25 cellular contexts compared by ENCODE assay signal in the genomic region with DNA sequence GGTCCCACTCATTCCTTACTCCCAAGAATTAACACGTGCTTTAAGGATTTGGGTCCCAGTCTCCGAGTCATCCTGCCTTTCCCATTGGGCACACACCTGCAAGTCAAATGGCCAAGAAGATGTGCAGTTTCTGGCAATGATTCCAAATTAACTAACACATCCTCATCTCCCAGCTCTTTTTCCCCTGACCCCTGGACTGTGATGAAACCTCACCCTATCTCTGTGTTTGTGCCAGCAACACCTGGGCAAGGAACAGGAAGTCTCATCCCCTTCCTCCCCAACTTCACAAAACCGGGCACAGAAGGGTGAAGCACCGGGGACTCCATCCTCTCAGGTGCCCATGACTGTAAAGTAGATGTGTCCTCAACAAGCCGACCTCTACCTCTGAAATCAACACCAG.
"Had no signal": no experiment of that assay in that cellular context is flagged by ENCODE, and none has a peak within 500 bp of the region (broad histone marks: within the 10 kb centered on the region; RNA-seq: fewer than 3 reads in every experiment).

No MANE protein-coding gene starts in this region.

- H3K4me3 ChIP-seq: colonic mucosa, esophagus squamous epithelium, gastrocnemius medialis, heart right ventricle, left ventricle myocardium inferior, lower lobe of right lung, mucosa of descending colon had no signal

- DNase-seq: colonic mucosa; cortex of kidney; effector CD8-positive, alpha-beta T cell; effector memory CD8-positive, alpha-beta T cell; endodermal cell; erythroblast; esophagus squamous epithelium; foreskin fibroblast; foreskin melanocyte; gastrocnemius medialis; glutamatergic neuron; head of caudate nucleus; heart right ventricle; hippocampal formation; left cardiac atrium; left ventricle myocardium inferior; lower lobe of right lung; mesenchymal stem cell; mucosa of descending colon; naive B cell had no signal

- H3K27me3 ChIP-seq: colonic mucosa, gastrocnemius medialis, heart right ventricle had no signal

- FAIRE-seq: endometrium, islet of Langerhans, keratinocyte had no signal

- ATAC-seq: effector memory CD8-positive, alpha-beta T cell; esophagus mucosa; gastrocnemius medialis; heart right ventricle; left cardiac atrium; lower lobe of right lung; mucosa of descending colon had no signal

- H3K36me3 ChIP-seq: colonic mucosa, esophagus squamous epithelium, gastrocnemius medialis, heart right ventricle, left ventricle myocardium inferior, lower lobe of right lung had no signal

- H3K27ac ChIP-seq: colonic mucosa, epithelial cell of prostate, esophagus squamous epithelium, gastrocnemius medialis, heart right ventricle, lower lobe of right lung had no signal

- H3K9me3 ChIP-seq: colonic mucosa, esophagus squamous epithelium, gastrocnemius medialis, heart right ventricle, left ventricle myocardium inferior, lower lobe of right lung, mucosa of descending colon had no signal

- H3K4me1 ChIP-seq: colonic mucosa, esophagus squamous epithelium, gastrocnemius medialis had no signal
